In the genomic region with DNA sequence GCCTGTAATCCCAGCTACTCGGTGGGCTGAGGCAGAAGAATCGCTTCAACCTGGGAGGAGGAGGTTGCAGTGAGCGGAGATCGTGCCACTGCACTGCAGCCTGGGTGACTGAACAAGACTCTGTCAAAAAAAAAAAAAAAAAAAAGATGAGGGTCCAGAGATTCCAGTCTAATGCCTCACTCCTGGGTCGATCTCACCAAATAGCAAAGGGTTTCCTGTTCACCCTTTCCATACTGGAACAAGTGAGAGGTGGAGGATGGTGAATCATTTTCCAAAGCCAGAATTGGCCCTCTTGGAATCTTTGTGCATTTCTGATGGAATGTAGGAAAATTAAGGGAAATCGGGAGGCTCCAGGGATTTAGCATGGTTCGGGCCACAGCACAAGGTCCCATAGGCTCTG, we compare ENCODE assay signal across 11 cellular contexts. TPM values are rescaled to one million over a fixed set of nuclear protein-coding genes. Genes with fewer than 3 reads are reported as not detected.
"Had no signal": no experiment of that assay in that cellular context is flagged by ENCODE, and none has a peak within 500 bp of the region (broad histone marks: within the 10 kb centered on the region; RNA-seq: fewer than 3 reads in every experiment).

No MANE protein-coding gene starts in this region.

- H2AFZ ChIP-seq: hepatocyte had no signal

- H3K79me2 ChIP-seq: hepatocyte had no signal

- ATAC-seq: activated CD8-positive, alpha-beta T cell treated with anti-CD3 and anti-CD28 coated beads, Interleukin-2, amount 10 ng/mL, durations not matched to agents 7 days and 5 days; stimulated activated naive B cell treated with anti-CD40 and anti-IgM and Interleukin-4, amounts not matched to agents 10 μg/mL and 1 μg/mL and 100 μg/mL, for 72 hours had no signal

- H3K4me2 ChIP-seq: hepatocyte had no signal

- H3K27me3 ChIP-seq: hepatocyte, upper lobe of right lung had no signal

- H3K4me3 ChIP-seq: hepatocyte, upper lobe of right lung had no signal

- H3K27ac ChIP-seq: hepatocyte, upper lobe of right lung had no signal

- H3K9me3 ChIP-seq: upper lobe of right lung had no signal

- DNase-seq: activated CD4-positive, alpha-beta T cell treated with anti-CD3 and anti-CD28 coated beads for 48 hours; activated CD8-positive, alpha-beta T cell treated with anti-CD3 and anti-CD28 coated beads, Interleukin-2, amount 10 ng/mL, durations not matched to agents 7 days and 5 days; activated naive CD4-positive, alpha-beta T cell treated with anti-CD3 and anti-CD28 coated beads for 36 hours; posterior cingulate gyrus; right cardiac atrium; stimulated activated CD4-positive, alpha-beta T cell treated with anti-CD3 and anti-CD28 coated beads, Interleukin-1b, Interleukin-23, amount 100 ng/mL, for 48 hours; stimulated activated naive B cell treated with anti-CD40 and anti-IgM and Interleukin-4, amounts not matched to agents 10 μg/mL and 1 μg/mL and 100 μg/mL, for 72 hours; T-helper 9 cell; upper lobe of right lung had no signal

- H3K36me3 ChIP-seq: upper lobe of right lung had no signal

RNA-seq across cellular contexts. Expression of a gene that starts 58.1 kb away (rescaled TPM):
- total RNA-seq: activated CD8-positive, alpha-beta T cell treated with anti-CD3 and anti-CD28 coated beads, Interleukin-2, amount 10 ng/mL, durations not matched to agents 7 days and 5 days; activated naive CD4-positive, alpha-beta T cell treated with anti-CD3 and anti-CD28 coated beads for 36 hours; right cardiac atrium; upper lobe of right lung had no signal
- polyA plus RNA-seq: esophagus, hepatocyte, right cardiac atrium had no signal
